16 cellular contexts compared by ENCODE assay signal in genomic region chr1:117162806-117163205, GRCh38. TPM values are rescaled to one million over a fixed set of nuclear protein-coding genes. Genes with fewer than 3 reads are reported as not detected.
"Had no signal": no experiment of that assay in that cellular context is flagged by ENCODE, and none has a peak within 500 bp of the region (broad histone marks: within the 10 kb centered on the region; RNA-seq: fewer than 3 reads in every experiment).

No MANE protein-coding gene starts in this region.

- ATAC-seq: activated CD4-positive, CD25-positive, alpha-beta regulatory T cell treated with anti-CD3 and anti-CD28 coated beads, Interleukin-2, amount 50 U/mL, for 24 hours; activated CD8-positive, alpha-beta memory T cell treated with anti-CD3 and anti-CD28 coated beads, Interleukin-2, amount 10 ng/mL, durations not matched to agents 7 days and 5 days; activated T-cell treated with anti-CD3 and anti-CD28 coated beads, Interleukin-2, amount 50 U/mL, for 4 hours; esophagus mucosa; left colon; natural killer cell treated with Interleukin-12 subunit alpha and Interleukin-12 subunit beta and Interleukin-15 and Interleukin-18, amount 100 ng/mL, for 72 hours; psoas muscle; sciatic nerve; T-helper 17 cell; upper lobe of right lung had no signal

- H3K27ac ChIP-seq: psoas muscle, upper lobe of right lung had no signal

- H3K36me3 ChIP-seq: upper lobe of right lung had no signal

- DNase-seq: activated CD4-positive, alpha-beta T cell treated with anti-CD3 and anti-CD28 coated beads, Interleukin-2, amount 50 U/mL, for 4 hours; activated CD8-positive, alpha-beta memory T cell treated with anti-CD3 and anti-CD28 coated beads, Interleukin-2, amount 10 ng/mL, durations not matched to agents 7 days and 5 days; activated gamma-delta T cell treated with Interleukin-2 at 50 U/mL for 16 hours; activated naive CD8-positive, alpha-beta T cell treated with anti-CD3 and anti-CD28 coated beads for 36 hours; activated T-cell treated with anti-CD3 and anti-CD28 coated beads, Interleukin-2, amount 50 U/mL, for 4 hours; left colon; psoas muscle; stimulated activated CD4-positive, alpha-beta T cell treated with anti-CD3 and anti-CD28 coated beads, Interleukin-4, amount 100 ng/mL, for 1 hour; T-helper 17 cell; upper lobe of right lung had no signal

- H3K27me3 ChIP-seq: upper lobe of right lung had no signal

- H3K9me3 ChIP-seq: psoas muscle, upper lobe of right lung had no signal

- H3K4me3 ChIP-seq: psoas muscle, upper lobe of right lung had no signal

- H3K4me1 ChIP-seq: psoas muscle, upper lobe of right lung had no signal

RNA-seq across cellular contexts. Expression of gene VTCN1, which starts 47.9 kb away (rescaled TPM):
- total RNA-seq: activated CD8-positive, alpha-beta memory T cell treated with anti-CD3 and anti-CD28 coated beads, Interleukin-2, amount 10 ng/mL, durations not matched to agents 7 days and 5 days; activated naive CD8-positive, alpha-beta T cell treated with anti-CD3 and anti-CD28 coated beads for 36 hours; activated T-cell treated with anti-CD3 and anti-CD28 coated beads, Interleukin-2, amount 50 U/mL, for 4 hours; left colon; lung microvascular endothelial cell; natural killer cell treated with Interleukin-12 subunit alpha and Interleukin-12 subunit beta and Interleukin-15 and Interleukin-18, amount 100 ng/mL, for 72 hours; omental fat pad; sciatic nerve; T-helper 17 cell; upper lobe of right lung had no signal
